Comparison of ENCODE assay signal across 17 cellular contexts in the genomic region with DNA sequence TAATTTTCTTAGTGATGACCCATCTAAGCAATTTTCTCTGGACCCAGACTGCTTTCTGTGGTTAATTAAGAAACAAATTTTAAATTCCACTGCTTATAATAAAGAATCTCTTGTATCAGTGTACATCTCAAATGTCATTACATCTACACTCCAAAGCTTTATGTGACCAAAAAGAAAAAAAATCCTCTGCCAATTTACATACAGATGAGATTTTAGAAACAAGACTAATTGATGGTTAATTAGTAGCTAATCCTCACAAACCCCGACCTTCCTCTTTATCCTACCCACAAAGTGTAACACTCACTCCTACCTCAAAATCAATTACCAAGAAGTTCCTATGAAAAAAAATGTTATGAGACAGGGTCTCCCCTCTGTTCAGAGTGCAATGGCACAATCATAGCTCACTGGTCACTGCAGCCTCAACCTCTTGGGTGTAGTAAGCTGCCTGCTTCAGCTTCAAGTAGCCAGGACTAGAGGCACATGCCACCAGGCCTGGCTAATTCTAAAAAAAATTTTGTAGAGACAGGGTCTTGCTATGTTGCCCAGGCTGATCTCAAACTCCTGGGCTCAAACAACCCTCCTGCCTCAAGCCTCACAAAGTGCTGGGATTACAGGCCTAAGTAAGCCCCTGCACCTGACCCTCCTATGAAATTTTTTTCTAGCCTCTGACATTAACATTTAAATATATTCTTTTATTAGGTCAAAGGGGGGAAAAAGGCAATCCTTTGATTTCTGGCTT. TPM values are rescaled to one million over a fixed set of nuclear protein-coding genes. Genes with fewer than 3 reads are reported as not detected.
A peak's percentile ranks its signal among the peaks of the same experiment; 100 is the strongest.
DNase-seq lines count a peak whose midpoint lies in the region; ATAC-seq and TF ChIP-seq lines count a peak whose summit lies in the region.
"Had no signal": no experiment of that assay in that cellular context is flagged by ENCODE, and none has a peak within 500 bp of the region (broad histone marks: within the 10 kb centered on the region; RNA-seq: fewer than 3 reads in every experiment).

No MANE protein-coding gene starts in this region.

- TF ChIP-seq CTCF in activated CD8-positive, alpha-beta T cell treated with anti-CD3 and anti-CD28 coated beads for 36 hours (IDR thresholded peaks at IDR 0.05), result no peak
- TF ChIP-seq CTCF in left lung (IDR thresholded peaks at IDR 0.05), result no peak
- no peak for TF ChIP-seq CTCF in tibial artery (IDR thresholded peaks at IDR 0.05)

- peaks cover 43% of the 10 kb centered on the region for H3K36me3 Mint-ChIP-seq in activated naive CD4-positive, alpha-beta T cell treated with anti-CD3 and anti-CD28 coated beads for 36 hours (ENCODE audit: low read depth)
- H3K36me3 Mint-ChIP-seq in activated naive CD4-positive, alpha-beta T cell treated with anti-CD3 and anti-CD28 coated beads, Interleukin-2, amount 50 U/mL, for 72 hours, result peaks cover 18 to 24% of the 10 kb centered on the region in 2 donors
- peaks cover 61% of the 10 kb centered on the region for H3K36me3 Mint-ChIP-seq in activated CD8-positive, alpha-beta T cell treated with anti-CD3 and anti-CD28 coated beads for 36 hours (ENCODE audit: low read depth)

- intact Hi-C loops in activated naive CD4-positive, alpha-beta T cell treated with anti-CD3 and anti-CD28 coated beads for 36 hours (cut with micrococcal nuclease), result loop anchor here (2.0 kb wide), 1 partner anchor 19 kb away; no protein-coding TSS in a partner anchor
- intact Hi-C loops in activated CD8-positive, alpha-beta T cell treated with anti-CD3 and anti-CD28 coated beads for 36 hours (cut with micrococcal nuclease), result no loop called here
- intact Hi-C loops in left lung (cut with DNase I), result no loop called here
- intact Hi-C loops in tibial artery (cut with DNase I; ENCODE audit: low total_unique reads), result no loop called here

- H3K4me3 ChIP-seq in left lung, result no peak overlapping the region
- H3K4me3 ChIP-seq in tibial artery, result no peak overlapping the region

- H3K27ac ChIP-seq in left lung (peak overlapping the region in 1 of 2 donors; percentile 9), tibial artery (peak overlapping the region; percentile 14 to 26)

- CTCF ChIA-PET in activated naive CD4-positive, alpha-beta T cell treated with anti-CD3 and anti-CD28 coated beads for 36 hours (lab: Charles Lee), result interaction anchor here (1.1 kb wide), 1 partner anchor 180 kb away, joined by 4 read pairs; no protein-coding TSS in a partner anchor
- CTCF ChIA-PET in activated CD8-positive, alpha-beta T cell treated with anti-CD3 and anti-CD28 coated beads for 36 hours (lab: Charles Lee), result no interaction called here

- H3K9me3 Mint-ChIP-seq in activated naive CD4-positive, alpha-beta T cell treated with anti-CD3 and anti-CD28 coated beads for 36 hours, result no peaks in the 10 kb centered on the region
- H3K9me3 Mint-ChIP-seq in activated naive CD4-positive, alpha-beta T cell treated with anti-CD3 and anti-CD28 coated beads, Interleukin-2, amount 50 U/mL, for 72 hours, result no peaks in the 10 kb centered on the region
- H3K9me3 Mint-ChIP-seq in activated CD8-positive, alpha-beta T cell treated with anti-CD3 and anti-CD28 coated beads for 36 hours, result no peaks in the 10 kb centered on the region
- H3K9me3 Mint-ChIP-seq: H9; T-helper 2 cell treated with Interferon-gamma antibody and Interleukin-4, amounts not matched to agents 5 μg/mL and 100 μg/mL, for 36 hours had no signal

- no peaks in the 10 kb centered on the region for H3K9me3 ChIP-seq in left lung
- H3K9me3 ChIP-seq in tibial artery, result no peaks in the 10 kb centered on the region

- no peak overlapping the region for H3K4me3 Mint-ChIP-seq in activated naive CD4-positive, alpha-beta T cell treated with anti-CD3 and anti-CD28 coated beads for 36 hours
- no peak overlapping the region for H3K4me3 Mint-ChIP-seq in activated CD8-positive, alpha-beta T cell treated with anti-CD3 and anti-CD28 coated beads for 36 hours
- H3K4me3 Mint-ChIP-seq: H9; T-helper 2 cell treated with Interferon-gamma antibody and Interleukin-4, amounts not matched to agents 5 μg/mL and 100 μg/mL, for 36 hours had no signal

- DNase-seq in activated naive CD4-positive, alpha-beta T cell treated with anti-CD3 and anti-CD28 coated beads for 36 hours, result no peak
- DNase-seq in activated naive CD4-positive, alpha-beta T cell treated with anti-CD3 and anti-CD28 coated beads, Interleukin-2, amount 50 U/mL, for 72 hours (ENCODE audit: low spot score in 2 of 2), result no peak
- DNase-seq in activated CD8-positive, alpha-beta T cell treated with anti-CD3 and anti-CD28 coated beads for 36 hours, result no peak
- DNase-seq in left lung (no peak), tibial artery (no peak), NCI-H2227 (lab: John Stamatoyannopoulos, UW; ENCODE audit: unreplicated experiment) (no peak)
- DNase-seq: activated CD8-positive, alpha-beta memory T cell treated with anti-CD3 and anti-CD28 coated beads for 24 hours; amygdala; DMS79; foreskin fibroblast; H9; MM.1S; OCI-M1; stimulated activated CD4-positive, alpha-beta T cell treated with anti-CD3 and anti-CD28 coated beads, Interleukin-12 subunit alpha, Interleukin-12 subunit beta, amount 100 ng/mL, for 4 hours had no signal

- POLR2A ChIA-PET in activated CD8-positive, alpha-beta T cell treated with anti-CD3 and anti-CD28 coated beads for 36 hours (lab: Charles Lee), result no interaction called here

- peaks cover 5 to 70% of the 10 kb centered on the region in 2 donors for H3K4me1 ChIP-seq in left lung
- H3K4me1 ChIP-seq in tibial artery, result peaks cover 0 to 78% (median 32%) of the 10 kb centered on the region in 4 donors

- H3K27ac Mint-ChIP-seq in activated naive CD4-positive, alpha-beta T cell treated with anti-CD3 and anti-CD28 coated beads for 36 hours, result peak overlapping the region; percentile 32
- peak overlapping the region in 1 of 2 donors; percentile 0 for H3K27ac Mint-ChIP-seq in activated naive CD4-positive, alpha-beta T cell treated with anti-CD3 and anti-CD28 coated beads, Interleukin-2, amount 50 U/mL, for 72 hours
- H3K27ac Mint-ChIP-seq in activated CD8-positive, alpha-beta T cell treated with anti-CD3 and anti-CD28 coated beads for 36 hours, result peak overlapping the region; percentile 6

- peaks cover 0 to 65% of the 10 kb centered on the region in 2 donors for H3K36me3 ChIP-seq in left lung
- H3K36me3 ChIP-seq in tibial artery, result peaks cover 14 to 43% (median 41%) of the 10 kb centered on the region in 3 donors

- H3K27me3 ChIP-seq in left lung, result no peaks in the 10 kb centered on the region
- H3K27me3 ChIP-seq in tibial artery, result no peaks in the 10 kb centered on the region

- no peak for ATAC-seq in activated naive CD4-positive, alpha-beta T cell treated with anti-CD3 and anti-CD28 coated beads, Interleukin-2, amount 50 U/mL, for 72 hours
- ATAC-seq in activated CD8-positive, alpha-beta T cell treated with anti-CD3 and anti-CD28 coated beads for 36 hours, result no peak
- peak; percentile 65 for ATAC-seq in left lung
- no peak for ATAC-seq in HG03378 (IDR thresholded peaks at IDR 0.05; ENCODE audit: unreplicated experiment)
- no peak for ATAC-seq in GM21825 (IDR thresholded peaks at IDR 0.05; ENCODE audit: unreplicated experiment)

- H3K27me3 Mint-ChIP-seq in activated naive CD4-positive, alpha-beta T cell treated with anti-CD3 and anti-CD28 coated beads for 36 hours (ENCODE audit: low read depth), result no peaks in the 10 kb centered on the region
- no peaks in the 10 kb centered on the region for H3K27me3 Mint-ChIP-seq in activated CD8-positive, alpha-beta T cell treated with anti-CD3 and anti-CD28 coated beads for 36 hours

- peaks cover 50% of the 10 kb centered on the region for H3K4me1 Mint-ChIP-seq in activated naive CD4-positive, alpha-beta T cell treated with anti-CD3 and anti-CD28 coated beads for 36 hours (ENCODE audit: low read depth)
- peaks cover 36% of the 10 kb centered on the region for H3K4me1 Mint-ChIP-seq in activated CD8-positive, alpha-beta T cell treated with anti-CD3 and anti-CD28 coated beads for 36 hours (ENCODE audit: low read depth)

RNA-seq across cellular contexts. Expression of gene KIF5B, which starts 14.8 kb away (rescaled TPM):
- 10 to 100 TPM; 64.9 to 67.8 TPM for total RNA-seq in activated naive CD4-positive, alpha-beta T cell treated with anti-CD3 and anti-CD28 coated beads for 36 hours
- 10 to 100 TPM; 48.5 to 95.1 TPM for total RNA-seq in activated naive CD4-positive, alpha-beta T cell treated with anti-CD3 and anti-CD28 coated beads, Interleukin-2, amount 50 U/mL, for 72 hours
- 10 to 100 TPM; 52.7 to 55.3 TPM for total RNA-seq in activated CD8-positive, alpha-beta T cell treated with anti-CD3 and anti-CD28 coated beads for 36 hours
- total RNA-seq in left lung, result 100 to 1,000 TPM in 1 of 2 donors, 10 to 100 TPM in 1; 99.4 to 103 TPM
